In the genomic region with DNA sequence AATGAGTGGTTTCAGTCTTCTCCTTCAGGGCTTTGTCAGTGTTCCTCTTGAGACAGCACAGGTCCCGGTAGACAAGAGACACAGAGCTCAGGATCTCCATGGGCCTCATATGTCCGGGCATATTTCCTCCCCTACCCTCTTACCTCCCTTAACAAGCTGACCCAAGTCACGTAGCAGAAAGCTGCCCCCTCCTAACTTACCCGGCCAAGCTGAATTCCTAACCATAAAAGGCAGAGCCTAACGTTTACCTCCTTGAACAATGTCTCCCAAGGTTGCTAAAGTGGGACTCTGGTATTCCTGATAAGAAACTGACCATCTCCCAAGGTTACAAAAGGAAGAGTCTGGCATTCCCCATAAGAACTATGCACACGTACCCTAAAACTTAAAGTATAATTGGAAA, we compare ENCODE assay signal across 24 cellular contexts.
"Had no signal": no experiment of that assay in that cellular context is flagged by ENCODE, and none has a peak within 500 bp of the region (broad histone marks: within the 10 kb centered on the region; RNA-seq: fewer than 3 reads in every experiment).

No MANE protein-coding gene starts in this region.

- H3K4me1 ChIP-seq: esophagus squamous epithelium, upper lobe of left lung, vagina had no signal

- H3K4me3 ChIP-seq: esophagus squamous epithelium, skin epidermis, upper lobe of left lung, vagina had no signal

- H3K9me3 Mint-ChIP-seq: activated naive CD8-positive, alpha-beta T cell treated with anti-CD3 and anti-CD28 coated beads, Interleukin-2, amount 10 ng/mL, durations not matched to agents 7 days and 5 days; neural crest cell; T-helper 2 cell treated with Interferon-gamma antibody and Interleukin-4, amounts not matched to agents 5 μg/mL and 100 μg/mL, for 36 hours had no signal

- H3K27me3 ChIP-seq: esophagus squamous epithelium, upper lobe of left lung, vagina had no signal

- H3K36me3 Mint-ChIP-seq: activated naive CD8-positive, alpha-beta T cell treated with anti-CD3 and anti-CD28 coated beads, Interleukin-2, amount 10 ng/mL, durations not matched to agents 7 days and 5 days; naive thymus-derived CD4-positive, alpha-beta T cell had no signal

- ATAC-seq: naive thymus-derived CD4-positive, alpha-beta T cell; sciatic nerve; stimulated activated naive CD8-positive, alpha-beta T cell treated with anti-CD3 and anti-CD28 coated beads, Interleukin-15, Interleukin-2, amounts not matched to agents 100 U/mL and 50 U/mL, for 24 hours had no signal

- H3K4me1 Mint-ChIP-seq: activated naive CD8-positive, alpha-beta T cell treated with anti-CD3 and anti-CD28 coated beads, Interleukin-2, amount 10 ng/mL, durations not matched to agents 7 days and 5 days; naive thymus-derived CD4-positive, alpha-beta T cell; neural crest cell had no signal

- H3K27ac ChIP-seq: epithelial cell of prostate, esophagus squamous epithelium, skin epidermis, upper lobe of left lung, vagina had no signal

- H3K36me3 ChIP-seq: esophagus squamous epithelium, upper lobe of left lung, vagina had no signal

- H3K27me3 Mint-ChIP-seq: activated naive CD8-positive, alpha-beta T cell treated with anti-CD3 and anti-CD28 coated beads, Interleukin-2, amount 10 ng/mL, durations not matched to agents 7 days and 5 days had no signal

- H3K27ac Mint-ChIP-seq: activated naive CD8-positive, alpha-beta T cell treated with anti-CD3 and anti-CD28 coated beads, Interleukin-2, amount 10 ng/mL, durations not matched to agents 7 days and 5 days; naive thymus-derived CD4-positive, alpha-beta T cell; T-helper 2 cell treated with Interferon-gamma antibody and Interleukin-4, amounts not matched to agents 5 μg/mL and 100 μg/mL, for 36 hours had no signal

- H3K4me3 Mint-ChIP-seq: activated naive CD8-positive, alpha-beta T cell treated with anti-CD3 and anti-CD28 coated beads, Interleukin-2, amount 10 ng/mL, durations not matched to agents 7 days and 5 days; naive thymus-derived CD4-positive, alpha-beta T cell; neural crest cell; T-helper 2 cell treated with Interferon-gamma antibody and Interleukin-4, amounts not matched to agents 5 μg/mL and 100 μg/mL, for 36 hours had no signal

- H3K9me3 ChIP-seq: esophagus squamous epithelium, upper lobe of left lung, vagina had no signal

- DNase-seq: activated CD4-positive, alpha-beta T cell treated with anti-CD3 and anti-CD28 coated beads for 4 hours; activated CD4-positive, alpha-beta T cell treated with anti-CD3 and anti-CD28 coated beads, Interleukin-2, amount 50 U/mL, for 4 hours; activated effector memory CD4-positive, alpha-beta T cell treated with Interleukin-2 at 50 U/mL for 16 hours; activated naive CD4-positive, alpha-beta T cell treated with Interleukin-2 at 50 U/mL for 16 hours; activated naive CD8-positive, alpha-beta T cell treated with anti-CD3 and anti-CD28 coated beads, Interleukin-2, amount 10 ng/mL, durations not matched to agents 7 days and 5 days; activated T-cell treated with anti-CD3 and anti-CD28 coated beads for 4 hours; central memory CD4-positive, alpha-beta T cell; dermis blood vessel endothelial cell; effector CD4-positive, alpha-beta T cell; esophagus squamous epithelium; foreskin melanocyte; midbrain; naive thymus-derived CD4-positive, alpha-beta T cell; stimulated activated CD4-positive, alpha-beta T cell treated with anti-CD3 and anti-CD28 coated beads, Interleukin-12 subunit alpha, Interleukin-12 subunit beta, amount 100 ng/mL, for 4 hours; stimulated activated CD4-positive, alpha-beta T cell treated with anti-CD3 and anti-CD28 coated beads, Interleukin-4, amount 100 ng/mL, for 1 hour; stimulated activated naive CD8-positive, alpha-beta T cell treated with anti-CD3 and anti-CD28 coated beads, Interleukin-15, Interleukin-2, amounts not matched to agents 100 U/mL and 50 U/mL, for 24 hours; T-helper 1 cell; upper lobe of left lung had no signal
